1 cellular context compared by ENCODE assay signal in genomic region chr19:2477732-2478191, GRCh38.
TF ChIP-seq lines count a peak whose summit lies in the region.

No MANE protein-coding gene starts in this region.

TF ChIP-seq in H1, 55 proteins besides CTCF, POLR2A, EP300 and RAD21 (continued from another document):
- no peak for TF ChIP-seq USF2 (IDR thresholded peaks at IDR 0.05; ENCODE audit: low read length)
